8 cellular contexts compared by ENCODE assay signal in the genomic region with DNA sequence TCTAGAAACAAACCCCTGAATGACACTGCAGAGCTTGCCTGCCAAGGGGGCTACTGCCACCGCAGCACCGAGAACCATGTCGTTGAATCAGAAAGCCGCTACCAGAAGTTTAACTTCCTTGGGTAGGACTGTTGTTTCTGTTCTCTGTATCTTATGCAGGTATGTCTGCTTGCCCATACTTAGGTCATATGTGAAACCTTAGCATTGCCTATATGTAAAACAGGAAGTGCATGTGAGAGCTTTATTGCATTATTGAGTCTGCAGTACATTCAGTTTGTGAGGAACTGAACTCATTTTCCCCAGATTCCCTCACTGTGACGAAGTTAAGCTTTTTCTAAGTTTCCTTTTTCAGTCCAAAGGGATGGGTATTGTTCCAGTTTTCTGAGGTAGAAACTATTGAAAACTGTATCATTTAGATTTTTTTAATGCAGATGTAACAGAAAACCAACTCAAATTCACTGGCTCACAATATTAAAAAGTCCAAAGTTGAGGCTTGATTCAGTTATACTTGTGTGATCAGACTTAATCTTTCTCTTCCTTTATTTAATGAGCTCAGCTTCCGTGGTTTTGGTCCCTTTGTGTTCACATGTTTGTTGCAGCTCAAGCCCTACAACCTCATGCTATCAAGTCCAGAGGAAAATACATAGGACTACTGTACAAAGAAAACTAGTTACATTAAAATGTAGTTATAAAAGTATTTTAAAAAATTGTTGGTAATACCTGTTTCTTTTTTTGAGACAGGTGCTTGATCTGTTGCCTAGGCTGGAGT. TPM values are rescaled to one million over a fixed set of nuclear protein-coding genes. Genes with fewer than 3 reads are reported as not detected.
A peak's percentile ranks its signal among the peaks of the same experiment; 100 is the strongest.
DNase-seq lines count a peak whose midpoint lies in the region; ATAC-seq, FAIRE-seq and TF ChIP-seq lines count a peak whose summit lies in the region.

No MANE protein-coding gene starts in this region.

- WGBS in GM12878 (ENCODE audit: insufficient coverage, insufficient replicate concordance, low lambda C conversion rate, missing lambda C conversion rate): 10% methylated on average over 6 of the region's 6 CpGs
- 77 to 91% (median 84%) methylated on average over 6 of the region's 6 CpGs for WGBS in ovary, 3 donors

- H3K36me3 ChIP-seq in GM12878 (ENCODE audit: control insufficient read depth in 2 of 2, insufficient read depth in 2 of 2, low read length in 1 of 2) (no peaks in the 10 kb centered on the region), ovary (no peaks in the 10 kb centered on the region)

- FAIRE-seq in GM12878 (lab: Jason Lieb, UNC): peak; percentile 95

- ATAC-seq in GM19468 (IDR thresholded peaks at IDR 0.05; ENCODE audit: extremely low read depth, unreplicated experiment) (peak; percentile 84), HG03469 (IDR thresholded peaks at IDR 0.05; ENCODE audit: unreplicated experiment) (peak; percentile 90), GM12878 (peak; percentile 84)

- H3K27ac ChIP-seq in GM12878 (ENCODE audit: control insufficient read depth, insufficient read depth): peak overlapping the region; percentile 84
- H3K27ac ChIP-seq in ovary: no peak overlapping the region

- H3K27me3 Mint-ChIP-seq in endothelial cell (ENCODE audit: unreplicated experiment): no peaks in the 10 kb centered on the region

- RAD21 ChIA-PET in GM12878 (lab: Charles Lee; ENCODE audit: unreplicated experiment): interaction anchor here (1.0 to 2.6 kb wide), 4 partner anchors 8 to 76 kb away, joined by 3 to 11 read pairs (median 4); no protein-coding TSS in a partner anchor

- no peaks in the 10 kb centered on the region for H3K9me3 ChIP-seq in GM12878 (replicated peaks; ENCODE audit: control insufficient read depth, insufficient read depth, low read length)
- H3K9me3 ChIP-seq in ovary: no peaks in the 10 kb centered on the region

- H3K4me1 ChIP-seq in GM12878 (ENCODE audit: control insufficient read depth, insufficient read depth, low read length) (peaks cover 46% of the 10 kb centered on the region), ovary (ENCODE audit: insufficient read depth) (peaks cover 4% of the 10 kb centered on the region)

- H3K4me2 ChIP-seq in GM12878 (ENCODE audit: control insufficient read depth, insufficient read depth): peak overlapping the region; percentile 80

- TF ChIP-seq POLR2A in GM12878 (IDR thresholded peaks at IDR 0.05; ENCODE audit: low read depth, low read length) (no peak), ovary (IDR thresholded peaks at IDR 0.05) (no peak)

- H2AFZ ChIP-seq in GM12878 (ENCODE audit: control insufficient read depth, low read depth, low read length): 0 out of 2 replicates have a peak overlapping the region, but pooled peaks have one; percentile 7

- no TSS peak for BruUV-seq in GM12878 (replicated peaks; lab: Mats Ljungman, UMichigan)

- POLR2A ChIA-PET in GM12878 (lab: Charles Lee): interaction anchor here (0.6 to 1.1 kb wide), 5 partner anchors 54 to 377 kb away, joined by 3 to 6 read pairs (median 3); no protein-coding TSS in a partner anchor

- peak overlapping the region; percentile 45 for H3K9ac ChIP-seq in GM12878 (ENCODE audit: control insufficient read depth, insufficient read depth, low read length)

- H3K4me3 ChIP-seq in GM12878 (peak overlapping the region; percentile 38; the same call in 1 of the 2 replicates), ovary (no peak overlapping the region)

- TF ChIP-seq EP300 in GM12878 (IDR thresholded peaks at IDR 0.05; ENCODE audit: borderline replicate concordance in 1 of 2, control insufficient read depth in 1 of 2, low read depth in 2 of 2, low read length in 2 of 2) (no peak), ovary (IDR thresholded peaks at IDR 0.05) (no peak)

- peak; percentile 10 for DNase-seq in GF-D8 (lab: John Stamatoyannopoulos, UW)
- DNase-seq in GM12878 (ENCODE audit: low read depth, low spot score): no peak
- no peak for DNase-seq in ovary
- DNase-seq in endothelial cell (ENCODE audit: low spot score): no peak
- DNase-seq in SHP77 treated with DMSO at 0.1 percent for 48 hours (lab: John Stamatoyannopoulos, UW): no peak
- no peak for DNase-seq in NCI-H1436 treated with DMSO at 0.1 percent for 48 hours (lab: John Stamatoyannopoulos, UW)

- peaks cover 3% of the 10 kb centered on the region for H3K4me1 Mint-ChIP-seq in endothelial cell (ENCODE audit: unreplicated experiment)

- H3K36me3 Mint-ChIP-seq in endothelial cell (ENCODE audit: low read depth, unreplicated experiment): no peaks in the 10 kb centered on the region

- SMC1A ChIA-PET in GM12878 (lab: Charles Lee; ENCODE audit: uncharacterized antibody, unreplicated experiment): interaction anchor here (0.7 to 2.6 kb wide), 13 partner anchors 9 to 219 kb away, joined by 3 to 10 read pairs (median 5); no protein-coding TSS in a partner anchor

- TF ChIP-seq RAD21 in GM12878 (IDR thresholded peaks at IDR 0.05; ENCODE audit: insufficient read depth, low read depth, low read length): no peak

- H3K4me3 Mint-ChIP-seq in endothelial cell (ENCODE audit: unreplicated experiment): no peak overlapping the region

- TF ChIP-seq CTCF in GM12878 (IDR thresholded peaks at IDR 0.05 in 2 of 3, conservative IDR thresholded peaks at IDR 0.05 in 1 of 3; ENCODE audit: control insufficient read depth in 2 of 3, extremely low read depth in 1 of 3, insufficient read depth in 1 of 3, low read depth in 3 of 3, low read length in 3 of 3) (no peak), ovary (IDR thresholded peaks at IDR 0.05) (no peak), endothelial cell (IDR thresholded peaks at IDR 0.05; ENCODE audit: unreplicated experiment) (no peak)

- H3K27me3 ChIP-seq in GM12878 (replicated peaks in 1 of 2; ENCODE audit: control insufficient read depth in 2 of 2, insufficient read depth in 2 of 2, low read length in 1 of 2): no peaks in the 10 kb centered on the region
- H3K27me3 ChIP-seq in ovary: no peaks in the 10 kb centered on the region

- CTCF ChIA-PET in GM12878 (lab: Yijun Ruan, JAX): interaction anchor here (0.8 to 2.9 kb wide), 9 partner anchors 8 to 132 kb away, joined by 3 to 18 read pairs (median 6); no protein-coding TSS in a partner anchor

- H4K20me1 ChIP-seq in GM12878 (ENCODE audit: control insufficient read depth, insufficient read depth): no peaks in the 10 kb centered on the region

- no peak overlapping the region for H3K27ac Mint-ChIP-seq in endothelial cell (ENCODE audit: unreplicated experiment)

- intact Hi-C loops in GM12878 (cut with micrococcal nuclease; ENCODE audit: unreplicated experiment): loop anchor here (10.0 kb wide), 1 partner anchor 173 kb away; no protein-coding TSS in a partner anchor
- intact Hi-C loops in ovary (cut with DNase I): loop anchor here in 2 of 4 donors (10.0 kb wide), 2 partner anchors 67 to 77 kb away; no protein-coding TSS in a partner anchor

- H3K9me3 Mint-ChIP-seq in endothelial cell (ENCODE audit: unreplicated experiment): no peaks in the 10 kb centered on the region

- peaks cover 88% of the 10 kb centered on the region for H3K79me2 ChIP-seq in GM12878 (ENCODE audit: control insufficient read depth, insufficient read depth, low read length)

- in situ Hi-C loops in GM12878 (cut with MboI): no loop called here

TF ChIP-seq in GM12878, 131 proteins besides CTCF, POLR2A, EP300 and RAD21 (continues in another document):
- TF ChIP-seq MTA3 (IDR thresholded peaks at IDR 0.05; ENCODE audit: borderline replicate concordance, low read length): no peak
- TF ChIP-seq NR2C2 (IDR thresholded peaks at IDR 0.05; ENCODE audit: borderline replicate concordance, control insufficient read depth, insufficient read length, low read depth): no peak
- no peak for TF ChIP-seq STAT1 (conservative IDR thresholded peaks at IDR 0.05)
- TF ChIP-seq, protein P1, sequence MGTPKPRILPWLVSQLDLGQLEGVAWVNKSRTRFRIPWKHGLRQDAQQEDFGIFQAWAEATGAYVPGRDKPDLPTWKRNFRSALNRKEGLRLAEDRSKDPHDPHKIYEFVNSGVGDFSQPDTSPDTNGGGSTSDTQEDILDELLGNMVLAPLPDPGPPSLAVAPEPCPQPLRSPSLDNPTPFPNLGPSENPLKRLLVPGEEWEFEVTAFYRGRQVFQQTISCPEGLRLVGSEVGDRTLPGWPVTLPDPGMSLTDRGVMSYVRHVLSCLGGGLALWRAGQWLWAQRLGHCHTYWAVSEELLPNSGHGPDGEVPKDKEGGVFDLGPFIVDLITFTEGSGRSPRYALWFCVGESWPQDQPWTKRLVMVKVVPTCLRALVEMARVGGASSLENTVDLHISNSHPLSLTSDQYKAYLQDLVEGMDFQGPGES (IDR thresholded peaks at IDR 0.05): no peak
- TF ChIP-seq CBX5 (IDR thresholded peaks at IDR 0.05; ENCODE audit: low read depth): 0 out of 2 replicates have a peak, but pooled peaks have one; percentile 20
- no peak for TF ChIP-seq BRCA1 (IDR thresholded peaks at IDR 0.05; ENCODE audit: low read depth, low read length)
- TF ChIP-seq RBBP5 (conservative IDR thresholded peaks at IDR 0.05): no peak
- TF ChIP-seq, protein P2, sequence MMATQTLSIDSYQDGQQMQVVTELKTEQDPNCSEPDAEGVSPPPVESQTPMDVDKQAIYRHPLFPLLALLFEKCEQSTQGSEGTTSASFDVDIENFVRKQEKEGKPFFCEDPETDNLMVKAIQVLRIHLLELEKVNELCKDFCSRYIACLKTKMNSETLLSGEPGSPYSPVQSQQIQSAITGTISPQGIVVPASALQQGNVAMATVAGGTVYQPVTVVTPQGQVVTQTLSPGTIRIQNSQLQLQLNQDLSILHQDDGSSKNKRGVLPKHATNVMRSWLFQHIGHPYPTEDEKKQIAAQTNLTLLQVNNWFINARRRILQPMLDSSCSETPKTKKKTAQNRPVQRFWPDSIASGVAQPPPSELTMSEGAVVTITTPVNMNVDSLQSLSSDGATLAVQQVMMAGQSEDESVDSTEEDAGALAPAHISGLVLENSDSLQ (IDR thresholded peaks at IDR 0.05): no peak

RNA-seq across cellular contexts. Expression of a gene that starts 6.9 kb away (rescaled TPM):
- total RNA-seq in GM12878 (2013; cell fraction: nucleolus; rRNA removed): 32.9 and 35.1 TPM in 2 replicates
- total RNA-seq in GM12878 (2014; rRNA removed): 17.6 and 20.2 TPM in 2 replicates
- total RNA-seq in GM12878 (2014; rRNA removed; fragmentation: Illumina TruSeq; extraction: Trizol): 19.4 and 20.0 TPM in 2 replicates
- total RNA-seq in GM12878 (2021): 18.3 and 19.5 TPM in 2 replicates
- 10.4 TPM for polyA plus RNA-seq in GM12878 (2011; ENCODE audit: low read depth)
- 22.8 and 30.9 TPM in 2 replicates for polyA plus RNA-seq in GM12878 (2011; rRNA removed)
- 16.6 and 18.0 TPM in 2 replicates for polyA plus RNA-seq in GM12878 (2011; cell fraction: cytosol; rRNA removed)
- polyA plus RNA-seq in GM12878 (2011; cell fraction: nucleus; rRNA removed): 25.1 and 50.8 TPM in 2 replicates
- 12.2 and 15.4 TPM in 2 replicates for polyA plus RNA-seq in GM12878 (2012)
- 16.2 and 20.2 TPM in 2 replicates for polyA plus RNA-seq in GM12878 (2014; fragmentation: Illumina TruSeq; extraction: Trizol)
- 1 to 10 TPM; 5.6 to 6.8 TPM for polyA plus RNA-seq in GM12878 (2014; fragmentation: Nextera tagmentation; extraction: Ambion mirVana)
- 13.1 and 13.9 TPM in 2 replicates for polyA plus RNA-seq in GM12878 (2014; rRNA removed)
- polyA plus RNA-seq in GM12878 (2016; fragmentation: Nextera tagmentation; extraction: Ambion mirVana): 10 to 100 TPM; 17.6 to 20.0 TPM
- polyA minus RNA-seq in GM12878 (2011; rRNA and poly(A)+ RNA removed): 27.0 and 32.3 TPM in 2 replicates
- polyA minus RNA-seq in GM12878 (2011; cell fraction: cytosol; rRNA and poly(A)+ RNA removed): 8.3 and 9.4 TPM in 2 replicates
- 13.2 and 26.5 TPM in 2 replicates for polyA minus RNA-seq in GM12878 (2011; cell fraction: nucleus; rRNA and poly(A)+ RNA removed)
- total RNA-seq in ovary: 10 to 100 TPM; 18.1 to 29.8 (median 24.3) TPM
- polyA plus RNA-seq in ovary: 10 to 100 TPM; 11.4 to 17.6 TPM
- total RNA-seq in endothelial cell (ENCODE audit: unreplicated experiment): 14.2 TPM
